In the genomic region with DNA sequence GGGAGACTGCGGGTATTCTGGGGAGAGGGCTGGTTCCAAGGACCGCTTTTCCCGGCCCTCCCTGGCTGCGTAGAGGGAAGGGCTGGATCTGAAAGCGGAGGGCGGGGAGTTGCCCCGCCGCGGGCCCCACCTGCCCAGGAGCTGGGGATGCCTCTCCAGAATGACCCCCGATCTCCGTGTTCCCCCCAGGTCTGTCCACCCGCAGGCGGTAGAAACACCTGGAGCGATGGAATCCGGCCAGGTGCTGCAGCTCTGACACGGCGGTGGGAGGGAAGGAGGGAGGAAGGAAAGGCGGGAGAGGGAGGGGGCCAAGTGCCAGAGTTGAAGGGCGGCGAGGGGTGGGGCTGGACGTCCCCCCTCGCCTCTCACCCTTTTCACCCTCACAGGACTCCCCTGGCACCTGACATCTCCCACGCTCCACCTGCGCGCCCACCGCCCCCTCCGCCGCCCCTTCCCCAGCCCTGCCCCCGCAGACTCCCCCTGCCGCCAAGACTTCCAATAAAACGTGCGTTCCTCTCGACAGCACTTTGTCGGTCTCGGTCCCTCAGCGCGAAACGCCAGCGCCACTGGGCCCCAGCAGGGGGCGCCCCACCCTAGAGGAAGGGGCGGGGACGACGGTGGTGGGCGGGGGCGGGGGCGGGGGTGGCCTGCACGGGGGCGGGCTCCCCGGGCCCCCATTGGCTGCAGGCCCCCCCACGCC, we compare ENCODE assay signal across 7 cellular contexts. TPM values are rescaled to one million over a fixed set of nuclear protein-coding genes. Genes with fewer than 3 reads are reported as not detected.
A peak's percentile ranks its signal among the peaks of the same experiment; 100 is the strongest.
DNase-seq lines count a peak whose midpoint lies in the region; ATAC-seq, FAIRE-seq and TF ChIP-seq lines count a peak whose summit lies in the region.

No MANE protein-coding gene starts in this region.

- peak; percentile 73 for FAIRE-seq in GM12891 (lab: Jason Lieb, UNC)

- ATAC-seq in sciatic nerve (no peak), GM21381 (IDR thresholded peaks at IDR 0.05; ENCODE audit: unreplicated experiment) (no peak), GM19397 (IDR thresholded peaks at IDR 0.05; ENCODE audit: unreplicated experiment) (no peak)

- TF ChIP-seq POLR2A in GM12891 (IDR thresholded peaks at IDR 0.05; ENCODE audit: low read depth, low read length): no peak

- intact Hi-C loops in sciatic nerve (cut with DNase I): loop anchor here (5.0 to 10.0 kb wide), 3 partner anchors 75 to 572 kb away; partner anchors contain the start of genes KMT2B and USF2

- peak; percentile 75 for DNase-seq in GM12891 (ENCODE audit: insufficient read length, low spot score)
- DNase-seq in NOMO-1 treated with DMSO at 0.1 percent for 48 hours (lab: John Stamatoyannopoulos, UW; ENCODE audit: unreplicated experiment): peak; percentile 33
- DNase-seq in activated T-helper 1 cell treated with anti-CD3 and anti-CD28 coated beads, Interleukin-2, amount 50 U/mL, for 16 hours (ENCODE audit: low read depth in 1 of 2, low spot score in 1 of 2): peak; percentile 57 to 59
- DNase-seq in glomerular visceral epithelial cell (ENCODE audit: extremely low spot score): peak; percentile 57
- DNase-seq in sciatic nerve (ENCODE audit: low spot score): peak; percentile 77

TF ChIP-seq in GM12891, 5 proteins besides CTCF, POLR2A, EP300 and RAD21:
- no peak for TF ChIP-seq SPI1 (IDR thresholded peaks at IDR 0.05; ENCODE audit: low read depth, low read length)
- TF ChIP-seq TAF1 (IDR thresholded peaks at IDR 0.05; ENCODE audit: low read depth, low read length): no peak
- no peak for TF ChIP-seq POU2F2 (IDR thresholded peaks at IDR 0.05; ENCODE audit: low read depth, low read length)
- no peak for TF ChIP-seq POLR2AphosphoS5 (IDR thresholded peaks at IDR 0.05; ENCODE audit: low read depth, low read length)
- no peak for TF ChIP-seq PAX5 (IDR thresholded peaks at IDR 0.05; ENCODE audit: insufficient read depth, low read length, severe bottlenecking)
TF ChIP-seq in GM12891: peak in this region for 0.

RNA-seq across cellular contexts. Expression of gene FXYD7, which starts 0.4 kb away (rescaled TPM):
- polyA plus RNA-seq in GM12891 (2012; ENCODE audit: low read depth, missing spikeins): not detected
- 5.5 TPM for total RNA-seq in sciatic nerve

RNA-seq across cellular contexts. Expression of gene FXYD1, which starts 4.1 kb away (rescaled TPM):
- polyA plus RNA-seq in GM12891 (2012; ENCODE audit: low read depth, missing spikeins): 0.21 TPM
- 460 TPM for total RNA-seq in sciatic nerve

RNA-seq across cellular contexts. Expression of gene LGI4, which starts 7.8 kb away (rescaled TPM):
- not detected for polyA plus RNA-seq in GM12891 (2012; ENCODE audit: low read depth, missing spikeins)
- total RNA-seq in sciatic nerve: 244 TPM

RNA-seq across cellular contexts. Expression of gene FXYD5, which starts 11.9 kb away (rescaled TPM):
- 86.7 TPM for polyA plus RNA-seq in GM12891 (2012; ENCODE audit: low read depth, missing spikeins)
- 92.9 TPM for total RNA-seq in sciatic nerve

RNA-seq across cellular contexts. Expression of gene FXYD3, which starts 27.1 kb away (rescaled TPM):
- polyA plus RNA-seq in GM12891 (2012; ENCODE audit: low read depth, missing spikeins): not detected
- 24.1 TPM for total RNA-seq in sciatic nerve
